ENCODE assay signal across 1 cellular context in the genomic region with DNA sequence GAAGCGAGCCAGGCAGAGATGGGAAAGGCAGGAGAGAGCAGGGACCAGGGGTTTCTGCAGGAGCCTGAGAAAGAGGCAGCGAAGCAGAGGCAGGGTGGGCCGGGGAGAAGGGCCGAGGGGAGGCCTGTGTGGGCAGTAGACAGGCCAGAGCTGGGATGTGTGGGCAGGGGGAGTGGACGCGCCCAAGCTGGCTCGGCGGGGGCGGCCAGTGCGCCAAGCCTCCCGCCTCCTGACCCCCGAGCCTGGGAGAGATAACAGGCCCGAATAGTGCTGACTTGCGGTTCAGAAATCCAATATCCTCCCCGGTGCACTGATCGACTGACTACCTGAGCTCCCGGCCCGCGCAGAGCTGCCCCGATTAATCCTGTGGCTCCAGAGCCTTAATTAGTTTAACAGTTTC.
TF ChIP-seq lines count a peak whose summit lies in the region.

No MANE protein-coding gene starts in this region.

TF ChIP-seq in WTC11, 78 proteins besides CTCF, POLR2A, EP300 and RAD21 (continued from another document):
- TF ChIP-seq FOXP4 (CRISPR knock-in tag; IDR thresholded peaks at IDR 0.05): no peak
- TF ChIP-seq, protein P1, sequence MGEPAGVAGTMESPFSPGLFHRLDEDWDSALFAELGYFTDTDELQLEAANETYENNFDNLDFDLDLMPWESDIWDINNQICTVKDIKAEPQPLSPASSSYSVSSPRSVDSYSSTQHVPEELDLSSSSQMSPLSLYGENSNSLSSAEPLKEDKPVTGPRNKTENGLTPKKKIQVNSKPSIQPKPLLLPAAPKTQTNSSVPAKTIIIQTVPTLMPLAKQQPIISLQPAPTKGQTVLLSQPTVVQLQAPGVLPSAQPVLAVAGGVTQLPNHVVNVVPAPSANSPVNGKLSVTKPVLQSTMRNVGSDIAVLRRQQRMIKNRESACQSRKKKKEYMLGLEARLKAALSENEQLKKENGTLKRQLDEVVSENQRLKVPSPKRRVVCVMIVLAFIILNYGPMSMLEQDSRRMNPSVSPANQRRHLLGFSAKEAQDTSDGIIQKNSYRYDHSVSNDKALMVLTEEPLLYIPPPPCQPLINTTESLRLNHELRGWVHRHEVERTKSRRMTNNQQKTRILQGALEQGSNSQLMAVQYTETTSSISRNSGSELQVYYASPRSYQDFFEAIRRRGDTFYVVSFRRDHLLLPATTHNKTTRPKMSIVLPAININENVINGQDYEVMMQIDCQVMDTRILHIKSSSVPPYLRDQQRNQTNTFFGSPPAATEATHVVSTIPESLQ (CRISPR knock-in tag; IDR thresholded peaks at IDR 0.05): no peak
- TF ChIP-seq TEAD4 (CRISPR knock-in tag; IDR thresholded peaks at IDR 0.05): no peak
- TF ChIP-seq, protein P2, sequence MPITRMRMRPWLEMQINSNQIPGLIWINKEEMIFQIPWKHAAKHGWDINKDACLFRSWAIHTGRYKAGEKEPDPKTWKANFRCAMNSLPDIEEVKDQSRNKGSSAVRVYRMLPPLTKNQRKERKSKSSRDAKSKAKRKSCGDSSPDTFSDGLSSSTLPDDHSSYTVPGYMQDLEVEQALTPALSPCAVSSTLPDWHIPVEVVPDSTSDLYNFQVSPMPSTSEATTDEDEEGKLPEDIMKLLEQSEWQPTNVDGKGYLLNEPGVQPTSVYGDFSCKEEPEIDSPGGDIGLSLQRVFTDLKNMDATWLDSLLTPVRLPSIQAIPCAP (CRISPR knock-in tag; IDR thresholded peaks at IDR 0.05): no peak
- TF ChIP-seq ZNF416 (CRISPR knock-in tag; IDR thresholded peaks at IDR 0.05): no peak
- TF ChIP-seq PRDM15 (CRISPR knock-in tag; IDR thresholded peaks at IDR 0.05): no peak
- no peak for TF ChIP-seq NFE2L1 (CRISPR knock-in tag; IDR thresholded peaks at IDR 0.05)
- no peak for TF ChIP-seq CBFB (CRISPR knock-in tag; IDR thresholded peaks at IDR 0.05; ENCODE audit: low read depth)
- no peak for TF ChIP-seq OVOL2 (CRISPR knock-in tag; IDR thresholded peaks at IDR 0.05; ENCODE audit: borderline replicate concordance)
- no peak for TF ChIP-seq NFATC4 (CRISPR knock-in tag; IDR thresholded peaks at IDR 0.05)
- TF ChIP-seq ZNF317 (CRISPR knock-in tag; IDR thresholded peaks at IDR 0.05; ENCODE audit: borderline replicate concordance, low read depth): no peak
- TF ChIP-seq ZNF219 (CRISPR knock-in tag; IDR thresholded peaks at IDR 0.05; ENCODE audit: borderline replicate concordance): no peak
- TF ChIP-seq GTF2I (CRISPR knock-in tag; conservative IDR thresholded peaks at IDR 0.05): no peak
- TF ChIP-seq, protein P3, sequence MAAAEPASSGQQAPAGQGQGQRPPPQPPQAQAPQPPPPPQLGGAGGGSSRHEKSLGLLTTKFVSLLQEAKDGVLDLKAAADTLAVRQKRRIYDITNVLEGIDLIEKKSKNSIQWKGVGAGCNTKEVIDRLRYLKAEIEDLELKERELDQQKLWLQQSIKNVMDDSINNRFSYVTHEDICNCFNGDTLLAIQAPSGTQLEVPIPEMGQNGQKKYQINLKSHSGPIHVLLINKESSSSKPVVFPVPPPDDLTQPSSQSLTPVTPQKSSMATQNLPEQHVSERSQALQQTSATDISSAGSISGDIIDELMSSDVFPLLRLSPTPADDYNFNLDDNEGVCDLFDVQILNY (CRISPR knock-in tag; IDR thresholded peaks at IDR 0.05): no peak
- TF ChIP-seq KAT7 (CRISPR knock-in tag; IDR thresholded peaks at IDR 0.05; ENCODE audit: borderline replicate concordance): no peak
TF ChIP-seq in WTC11: peak in this region for 0.
